ENCODE assay signal across 24 cellular contexts in the genomic region with DNA sequence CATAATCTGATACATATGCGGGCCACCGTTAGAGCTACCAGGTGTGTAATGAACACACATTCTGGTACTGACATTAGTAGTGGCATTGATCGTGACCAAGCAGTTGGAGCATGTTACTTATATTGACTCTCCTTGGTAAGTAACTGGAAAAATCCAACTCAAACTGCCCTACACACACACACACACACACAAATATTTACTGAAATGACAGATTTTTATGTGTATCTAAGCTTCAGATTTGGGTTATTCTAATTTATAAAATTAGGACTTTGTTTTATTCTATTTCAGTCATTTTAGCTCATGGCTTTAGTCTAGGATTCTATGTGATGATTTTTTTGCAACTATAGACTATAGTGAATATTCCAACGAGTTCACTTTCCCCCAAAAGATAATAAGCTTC.
A peak's percentile ranks its signal among the peaks of the same experiment; 100 is the strongest.
DNase-seq lines count a peak whose midpoint lies in the region; ATAC-seq, FAIRE-seq and TF ChIP-seq lines count a peak whose summit lies in the region.
"Had no signal": no experiment of that assay in that cellular context is flagged by ENCODE, and none has a peak within 500 bp of the region (broad histone marks: within the 10 kb centered on the region; RNA-seq: fewer than 3 reads in every experiment).

No MANE protein-coding gene starts in this region.

- no peak for ATAC-seq in A549
- peak; percentile 32 for ATAC-seq in GM19452 (IDR thresholded peaks at IDR 0.05; ENCODE audit: unreplicated experiment)

- H4K91ac ChIP-seq in mesenchymal stem cell (ENCODE audit: low read length), result no peak overlapping the region

- H2BK12ac ChIP-seq in mesenchymal stem cell (ENCODE audit: low read length in 2 of 2), result no peak overlapping the region

- H3K4me3 ChIP-seq in A549, result no peak overlapping the region
- H3K4me3 ChIP-seq in BLaER1, result no peak overlapping the region
- H3K4me3 ChIP-seq in mesenchymal stem cell (ENCODE audit: insufficient read depth in 1 of 2, low read depth in 1 of 2, low read length in 2 of 2), result no peak overlapping the region
- H3K4me3 ChIP-seq in ovary, result no peak overlapping the region

- CTCF ChIA-PET in A549 (lab: Yijun Ruan, JAX), result interaction anchor here (0.6 kb wide), 2 partner anchors 30 to 1860 kb away, joined by 3 read pairs; no protein-coding TSS in a partner anchor

- FAIRE-seq in A549 (lab: Jason Lieb, UNC), result no peak
- FAIRE-seq: A204.1, G401.6, GM12891 had no signal

- no peak overlapping the region for H3K27ac ChIP-seq in A549
- H3K27ac ChIP-seq in BLaER1, result no peak overlapping the region
- H3K27ac ChIP-seq in mesenchymal stem cell (ENCODE audit: low read length, poor library complexity, severe bottlenecking), result peak overlapping the region; percentile 68
- H3K27ac ChIP-seq in ovary, result no peak overlapping the region

- TF ChIP-seq POLR2A in A549 (IDR thresholded peaks at IDR 0.05; ENCODE audit: low read length) (no peak), ovary (IDR thresholded peaks at IDR 0.05) (no peak)

- no peak overlapping the region for H3K4ac ChIP-seq in mesenchymal stem cell (ENCODE audit: low read depth in 1 of 2, low read length in 2 of 2)

- no peak overlapping the region for H3K18ac ChIP-seq in mesenchymal stem cell (ENCODE audit: low read depth in 1 of 2, low read length in 2 of 2)

- no peak for TF ChIP-seq RAD21 in A549 (conservative IDR thresholded peaks at IDR 0.05 in 1 of 2, IDR thresholded peaks at IDR 0.05 in 1 of 2)

- no peaks in the 10 kb centered on the region for H4K20me1 ChIP-seq in BLaER1

- H3K4me1 ChIP-seq in A549 (no peaks in the 10 kb centered on the region), BLaER1 (peaks cover 8% of the 10 kb centered on the region), mesenchymal stem cell (ENCODE audit: control insufficient read depth, insufficient read depth, low read depth, low read length) (no peaks in the 10 kb centered on the region), ovary (ENCODE audit: insufficient read depth) (no peaks in the 10 kb centered on the region)

- no peak for DNase-seq in A549 (ENCODE audit: low read depth in 1 of 2, low spot score in 1 of 2)
- no peak for DNase-seq in mesenchymal stem cell
- no peak for DNase-seq in EL
- DNase-seq in NCI-H524 (lab: John Stamatoyannopoulos, UW), result no peak
- DNase-seq in NCI-H1436 treated with DMSO at 0.1 percent for 48 hours (lab: John Stamatoyannopoulos, UW), result no peak
- no peak for DNase-seq in ovary
- DNase-seq: 8988T; AML-193; C1 segment of cervical spinal cord; CD4-positive, alpha-beta memory T cell; CD4-positive, CD25-positive, alpha-beta regulatory T cell; CD8-positive, alpha-beta memory T cell; COR-L47; DMS 273 treated with DMSO at 0.1 percent for 48 hours; DMS153; DMS53; DMS79; DND-41; GF-D8 had no signal

- no peak overlapping the region for H2BK120ac ChIP-seq in mesenchymal stem cell (ENCODE audit: low read depth, low read length)

- no peak overlapping the region for H2BK5ac ChIP-seq in mesenchymal stem cell (ENCODE audit: low read depth, low read length, poor library complexity, severe bottlenecking)

- no peak overlapping the region for H2AFZ ChIP-seq in mesenchymal stem cell (ENCODE audit: low read depth, low read length)

- H3K14ac ChIP-seq in mesenchymal stem cell (ENCODE audit: low read length in 2 of 2), result no peak overlapping the region

- POLR2A ChIA-PET in A549 (lab: Yijun Ruan, JAX), result no interaction called here

- no peak overlapping the region for H3K4me2 ChIP-seq in A549
- H3K4me2 ChIP-seq in BLaER1, result 0 out of 2 replicates have a peak overlapping the region, but pooled peaks have one; percentile 7
- H3K4me2 ChIP-seq in mesenchymal stem cell (ENCODE audit: low read length, poor library complexity, severe bottlenecking), result no peak overlapping the region

- H2AK5ac ChIP-seq in mesenchymal stem cell (ENCODE audit: low read length, severe bottlenecking), result no peak overlapping the region

- H3K9me3 ChIP-seq in A549 (no peaks in the 10 kb centered on the region), BLaER1 (no peaks in the 10 kb centered on the region), mesenchymal stem cell (ENCODE audit: control insufficient read depth, low read length) (no peaks in the 10 kb centered on the region), ovary (no peaks in the 10 kb centered on the region)

- no peaks in the 10 kb centered on the region for H3K27me3 ChIP-seq in BLaER1
- H3K27me3 ChIP-seq in mesenchymal stem cell (ENCODE audit: control insufficient read depth in 1 of 2, insufficient read depth in 1 of 2, low read length in 2 of 2), result no peaks in the 10 kb centered on the region
- H3K27me3 ChIP-seq in ovary, result no peaks in the 10 kb centered on the region

- no peaks in the 10 kb centered on the region for H3K36me3 ChIP-seq in BLaER1
- no peaks in the 10 kb centered on the region for H3K36me3 ChIP-seq in mesenchymal stem cell (ENCODE audit: control insufficient read depth in 1 of 2, insufficient read depth in 2 of 2, low read depth in 1 of 2, low read length in 2 of 2)
- H3K36me3 ChIP-seq in ovary, result no peaks in the 10 kb centered on the region

- H3K79me1 ChIP-seq in mesenchymal stem cell (replicated peaks; ENCODE audit: low read length, poor library complexity, severe bottlenecking), result no peaks in the 10 kb centered on the region

- H4K8ac ChIP-seq in mesenchymal stem cell (ENCODE audit: low read length), result no peak overlapping the region

- WGBS in A549 (ENCODE audit: missing lambda C conversion rate), result 16% methylated on average over 4 of the region's 4 CpGs
- 50% methylated on average over 2 of the region's 4 CpGs for WGBS in mesenchymal stem cell
- 52 to 62% (median 54%) methylated on average over 4 of the region's 4 CpGs for WGBS in ovary, 3 donors

- H3K9ac ChIP-seq in BLaER1 (no peak overlapping the region), mesenchymal stem cell (ENCODE audit: low read length) (no peak overlapping the region)

- H3K23ac ChIP-seq in mesenchymal stem cell (ENCODE audit: low read length in 2 of 2), result no peak overlapping the region

- TF ChIP-seq EP300 in A549 (IDR thresholded peaks at IDR 0.05) (no peak), ovary (IDR thresholded peaks at IDR 0.05) (no peak)

- TF ChIP-seq CTCF in A549 (IDR thresholded peaks at IDR 0.05), result no peak
- no peak for TF ChIP-seq CTCF in ovary (IDR thresholded peaks at IDR 0.05)

- intact Hi-C loops in ovary (cut with DNase I), result no loop called here

- H2BK15ac ChIP-seq in mesenchymal stem cell (ENCODE audit: low read depth, poor library complexity, severe bottlenecking), result no peak overlapping the region

TF ChIP-seq in A549, 52 proteins besides CTCF, POLR2A, EP300 and RAD21:
- peak; percentile 70 for TF ChIP-seq MAFK (IDR thresholded peaks at IDR 0.05; ENCODE audit: partially characterized antibody)
- TF ChIP-seq ZNF302 (CRISPR knock-in tag; IDR thresholded peaks at IDR 0.05), result no peak
TF ChIP-seq in A549: peak in this region for 1.
